8 cellular contexts compared by ENCODE assay signal in genomic region chr14:83300454-83301064, GRCh38.
DNase-seq lines count a peak whose midpoint lies in the region; ATAC-seq, FAIRE-seq and TF ChIP-seq lines count a peak whose summit lies in the region.

No MANE protein-coding gene starts in this region.

- H3K4me1 ChIP-seq in endothelial cell of umbilical vein (ENCODE audit: control insufficient read depth, extremely low read depth, insufficient read depth, low read length) (no peaks in the 10 kb centered on the region), parathyroid adenoma (no peaks in the 10 kb centered on the region)

- no peak overlapping the region for H3K4me3 ChIP-seq in endothelial cell of umbilical vein (replicated peaks in 1 of 3; ENCODE audit: insufficient read depth in 1 of 3, low read depth in 1 of 3, low read length in 3 of 3)
- H3K4me3 ChIP-seq in parathyroid adenoma (ENCODE audit: low read depth, low read length), result no peak overlapping the region

- DNase-seq in Caki2 (ENCODE audit: low read depth) (peak; percentile 1), HCEC 1CT (peak; percentile 34), NCI-H748 treated with DMSO at 0.1 percent for 48 hours (lab: John Stamatoyannopoulos, UW) (peak; percentile 79), endothelial cell of umbilical vein (ENCODE audit: low read depth, low spot score) (peak; percentile 49), cortex of kidney (lab: John Stamatoyannopoulos, UW) (no peak)
- DNase-seq in activated CD4-positive, alpha-beta T cell treated with anti-CD3 and anti-CD28 coated beads for 1 hour, result no peak

- H3K27ac ChIP-seq in endothelial cell of umbilical vein (ENCODE audit: insufficient read depth, low read depth, low read length), result no peak overlapping the region
- H3K27ac ChIP-seq in parathyroid adenoma, result no peak overlapping the region

- no peak for ATAC-seq in GM19463 (IDR thresholded peaks at IDR 0.05; ENCODE audit: unreplicated experiment)

- H2AFZ ChIP-seq in endothelial cell of umbilical vein (ENCODE audit: low read depth, low read length) (no peak overlapping the region), parathyroid adenoma (no peak overlapping the region)

- H3K4me2 ChIP-seq in endothelial cell of umbilical vein (ENCODE audit: insufficient read depth, low read length) (no peak overlapping the region), parathyroid adenoma (ENCODE audit: low read length) (no peak overlapping the region)

- no peaks in the 10 kb centered on the region for H3K36me3 ChIP-seq in endothelial cell of umbilical vein (ENCODE audit: control insufficient read depth in 2 of 2, extremely low read depth in 1 of 2, insufficient read depth in 2 of 2, low read length in 2 of 2)
- H3K36me3 ChIP-seq in parathyroid adenoma (ENCODE audit: control insufficient read depth, insufficient read depth, low read length), result no peaks in the 10 kb centered on the region

- POLR2A ChIA-PET in endothelial cell of umbilical vein (lab: Charles Lee), result no interaction called here

- H3K9me1 ChIP-seq in endothelial cell of umbilical vein (replicated peaks; ENCODE audit: control insufficient read depth, extremely low read depth, insufficient read depth, low read length), result no peaks in the 10 kb centered on the region

- BruUV-seq in endothelial cell of umbilical vein (replicated peaks; lab: Mats Ljungman, UMichigan), result no TSS peak

- dilution Hi-C loops in endothelial cell of umbilical vein (cut with MboI; ENCODE audit: extremely low pct_ligation_motif_present, low sequenced_read_pairs), result no loop called here

- H3K9me3 ChIP-seq in endothelial cell of umbilical vein (replicated peaks; ENCODE audit: control insufficient read depth, insufficient read depth, low read length) (no peaks in the 10 kb centered on the region), parathyroid adenoma (ENCODE audit: control insufficient read depth, low read length) (no peaks in the 10 kb centered on the region)

- TF ChIP-seq POLR2A in endothelial cell of umbilical vein (IDR thresholded peaks at IDR 0.05; ENCODE audit: low read depth, low read length), result no peak

- peak; percentile 94 for FAIRE-seq in endothelial cell of umbilical vein (lab: Jason Lieb, UNC)

- H3K79me2 ChIP-seq in endothelial cell of umbilical vein (ENCODE audit: control insufficient read depth, insufficient read depth, low read length) (no peaks in the 10 kb centered on the region), parathyroid adenoma (no peaks in the 10 kb centered on the region)

- intact Hi-C loops in endothelial cell of umbilical vein (cut with micrococcal nuclease), result loop anchor here (10.0 kb wide), 1 partner anchor 1306 kb away; no protein-coding TSS in a partner anchor

- no peaks in the 10 kb centered on the region for H4K20me1 ChIP-seq in endothelial cell of umbilical vein (replicated peaks; ENCODE audit: control insufficient read depth, extremely low read depth, insufficient read depth, low read length)

- H3K9ac ChIP-seq in endothelial cell of umbilical vein (replicated peaks; ENCODE audit: extremely low read depth, insufficient read depth, low read length) (no peak overlapping the region), parathyroid adenoma (no peak overlapping the region)

- CTCF ChIA-PET in endothelial cell of umbilical vein (lab: Charles Lee), result interaction anchor here (0.6 to 2.0 kb wide), 19 partner anchors 9 to 1321 kb away, joined by 3 to 10 read pairs (median 4); no protein-coding TSS in a partner anchor

- H3K27me3 ChIP-seq in endothelial cell of umbilical vein (ENCODE audit: control insufficient read depth in 2 of 2, insufficient read depth in 2 of 2, low read length in 2 of 2) (no peaks in the 10 kb centered on the region), parathyroid adenoma (ENCODE audit: control insufficient read depth, insufficient read depth, low read length) (no peaks in the 10 kb centered on the region)

- TF ChIP-seq CTCF in endothelial cell of umbilical vein (IDR thresholded peaks at IDR 0.05; ENCODE audit: extremely low read depth in 1 of 2, insufficient read depth in 1 of 2, low read depth in 1 of 2, low read length in 2 of 2) (peak; percentile 62 to 68), parathyroid adenoma (IDR thresholded peaks at IDR 0.05) (peak; percentile 98)

- in situ Hi-C loops in Caki2 (cut with HindIII; ENCODE audit: low pct_unique_long_range_greater_than_20kb, low sequenced_read_pairs), result no loop called here

TF ChIP-seq in endothelial cell of umbilical vein, 7 proteins besides CTCF, POLR2A, EP300 and RAD21:
- TF ChIP-seq MYC (IDR thresholded peaks at IDR 0.05; ENCODE audit: low read depth, low read length) (no peak), EZH2 (IDR thresholded peaks at IDR 0.05; ENCODE audit: borderline replicate concordance, low read depth, low read length, severe bottlenecking) (no peak), POLR2AphosphoS5 (IDR thresholded peaks at IDR 0.05; ENCODE audit: insufficient read depth, low read depth, low read length) (no peak), GATA2 (IDR thresholded peaks at IDR 0.05; ENCODE audit: insufficient read depth, insufficient read length, low read depth, low read length) (no peak), FOS (IDR thresholded peaks at IDR 0.05; ENCODE audit: borderline replicate concordance, insufficient read depth, low read length) (no peak), MAX (IDR thresholded peaks at IDR 0.05; ENCODE audit: insufficient read depth, insufficient read length) (no peak), JUN (IDR thresholded peaks at IDR 0.05; ENCODE audit: borderline replicate concordance, insufficient read depth, insufficient read length, low read depth) (no peak)

Comparison
In these comparisons a context has a peak if more than half of its experiments do, and no peak if none do; other contexts are left out.
1. DNase-seq: peak in Caki2 (single experiment), HCEC 1CT (single experiment), NCI-H748 treated with DMSO at 0.1 percent for 48 hours (single experiment) and endothelial cell of umbilical vein (single experiment); none in activated CD4-positive, alpha-beta T cell treated with anti-CD3 and anti-CD28 coated beads for 1 hour (single experiment) and cortex of kidney (single experiment).